In the genomic region with DNA sequence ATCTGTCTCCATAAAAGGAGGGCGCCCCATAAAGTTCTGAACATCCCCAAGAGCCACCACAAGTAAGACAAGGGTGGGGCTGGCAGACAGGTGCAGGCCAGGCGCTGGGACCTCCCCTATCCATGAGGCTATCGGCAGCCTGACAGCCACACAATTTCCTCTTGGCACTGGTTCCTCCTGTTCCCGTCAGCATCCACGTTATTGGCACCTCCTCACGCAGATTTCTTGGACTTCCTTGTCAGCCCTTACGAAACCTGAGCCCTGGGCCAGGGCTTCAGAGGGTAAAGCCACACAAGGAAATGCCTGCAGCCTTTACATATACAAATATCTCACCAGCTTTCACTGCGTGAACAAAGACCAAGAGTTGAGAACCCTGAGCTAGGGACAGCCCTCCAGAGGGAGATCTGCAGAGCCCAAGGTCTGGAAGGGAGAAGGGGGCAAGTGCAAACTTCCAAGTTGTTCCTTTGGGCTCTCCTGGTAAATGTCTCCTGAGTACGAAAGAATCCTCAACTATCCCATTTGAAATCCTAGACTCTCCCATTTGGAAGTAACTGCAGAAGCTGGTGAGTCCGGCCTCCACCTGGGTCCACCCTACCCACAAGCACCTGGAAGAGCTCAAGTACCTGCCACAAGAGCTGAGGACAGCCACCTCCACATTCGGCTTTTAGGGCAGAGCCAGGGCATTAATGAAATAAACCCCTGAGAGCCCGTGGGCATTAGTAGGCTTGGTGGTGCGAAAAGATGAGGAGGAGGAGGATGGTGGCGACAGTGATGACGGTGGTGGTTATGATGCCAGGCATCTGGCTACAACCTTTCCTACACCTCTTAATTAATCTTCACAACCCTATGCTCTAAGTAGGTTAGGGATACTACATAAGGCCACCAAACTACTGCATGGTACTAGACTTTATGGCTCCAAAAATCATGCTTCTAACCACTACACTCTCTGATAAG, we compare ENCODE assay signal across 8 cellular contexts. TPM values are rescaled to one million over a fixed set of nuclear protein-coding genes. Genes with fewer than 3 reads are reported as not detected.
DNase-seq lines count a peak whose midpoint lies in the region; ATAC-seq and TF ChIP-seq lines count a peak whose summit lies in the region.

No MANE protein-coding gene starts in this region.

- no peaks in the 10 kb centered on the region for H3K27me3 ChIP-seq in prostate gland (replicated peaks; ENCODE audit: insufficient read depth)

- DNase-seq in SKM-1 treated with dmso at 0.1 percent for 144 hours (lab: John Stamatoyannopoulos, UW; ENCODE audit: unreplicated experiment) = peak; percentile 3
- peak; percentile 59 for DNase-seq in effector CD4-positive, alpha-beta T cell
- DNase-seq in prostate gland (ENCODE audit: low spot score) = peak; percentile 94
- no peak for DNase-seq in erythroblast (lab: John Stamatoyannopoulos, UW)
- DNase-seq in SW 1271 (lab: John Stamatoyannopoulos, UW) = no peak

- H3K27ac ChIP-seq in prostate gland = peak overlapping the region; percentile 54 to 64

- ATAC-seq in GM18867 (IDR thresholded peaks at IDR 0.05; ENCODE audit: unreplicated experiment) (peak; percentile 17), HG02885 (IDR thresholded peaks at IDR 0.05; ENCODE audit: poor library complexity, unreplicated experiment) (peak; percentile 11), HG03025 (IDR thresholded peaks at IDR 0.05; ENCODE audit: low FRiP score, unreplicated experiment) (no peak)

- no peak for TF ChIP-seq POLR2A in prostate gland (IDR thresholded peaks at IDR 0.05)
- no peak for TF ChIP-seq POLR2A in erythroblast (IDR thresholded peaks at IDR 0.05; ENCODE audit: low read length)

- peaks cover 14% of the 10 kb centered on the region for H3K4me1 ChIP-seq in prostate gland (replicated peaks)

- H3K4me3 ChIP-seq in prostate gland = no peak overlapping the region

- intact Hi-C loops in prostate gland (cut with DNase I) = no loop called here

- no peaks in the 10 kb centered on the region for H3K9me3 ChIP-seq in prostate gland

- no peak for TF ChIP-seq CTCF in prostate gland (IDR thresholded peaks at IDR 0.05)

- H3K36me3 ChIP-seq in prostate gland = no peaks in the 10 kb centered on the region

- 53% methylated on average over 15 of the region's 15 CpGs for WGBS in prostate gland

RNA-seq across cellular contexts. Expression of gene TC2N, which starts 5.5 kb away (rescaled TPM):
- total RNA-seq in prostate gland = 10 to 100 TPM; 37.2 to 75.8 TPM

Comparison
In these comparisons a context has a peak if more than half of its experiments do, and no peak if none do; other contexts are left out.
1. DNase-seq: peak in SKM-1 treated with dmso at 0.1 percent for 144 hours (single experiment), effector CD4-positive, alpha-beta T cell (single experiment) and prostate gland (single experiment); none in erythroblast (0 of 2) and SW 1271 (0 of 2).